Comparison of ENCODE assay signal across 19 cellular contexts in genomic region chrX:123990169-123990568, GRCh38. TPM values are rescaled to one million over a fixed set of nuclear protein-coding genes. Genes with fewer than 3 reads are reported as not detected.
DNase-seq lines count a peak whose midpoint lies in the region; ATAC-seq and TF ChIP-seq lines count a peak whose summit lies in the region.
"Had no signal": no experiment of that assay in that cellular context is flagged by ENCODE, and none has a peak within 500 bp of the region (broad histone marks: within the 10 kb centered on the region; RNA-seq: fewer than 3 reads in every experiment).

No MANE protein-coding gene starts in this region.

- intact Hi-C loops in Right ventricle myocardium inferior (cut with DNase I) = no loop called here

- H3K4me1 Mint-ChIP-seq in IgD-negative memory B cell (peaks cover 17 to 41% (median 35%) of the 10 kb centered on the region in 3 donors), immature natural killer cell (peaks cover 55 to 79% of the 10 kb centered on the region in 2 donors)

- H3K36me3 Mint-ChIP-seq in IgD-negative memory B cell = peaks cover 4% of the 10 kb centered on the region
- no peaks in the 10 kb centered on the region for H3K36me3 Mint-ChIP-seq in immature natural killer cell
- H3K36me3 Mint-ChIP-seq: natural killer cell treated with Interleukin-12 subunit alpha and Interleukin-12 subunit beta and Interleukin-15 and Interleukin-18, amount 100 ng/mL, for 72 hours had no signal

- peak overlapping the region; percentile 14; the same call in 1 of the 2 replicates for H3K4me3 ChIP-seq in GM06990 (replicated peaks; ENCODE audit: low read depth, low read length)
- H3K4me3 ChIP-seq: lower lobe of right lung, spleen, transverse colon had no signal

- H3K36me3 ChIP-seq in GM06990 (ENCODE audit: control insufficient read depth, insufficient read depth, low read length) = no peaks in the 10 kb centered on the region
- H3K36me3 ChIP-seq: lower lobe of right lung, spleen, transverse colon had no signal

- no peaks in the 10 kb centered on the region for H3K27me3 ChIP-seq in GM06990 (replicated peaks; ENCODE audit: control insufficient read depth, insufficient read depth, low read length)
- H3K27me3 ChIP-seq: spleen, transverse colon had no signal

- ATAC-seq in GM19351 (IDR thresholded peaks at IDR 0.05; ENCODE audit: unreplicated experiment) (peak; percentile 48), Right ventricle myocardium inferior (no peak)

- DNase-seq in GM06990 (ENCODE audit: extremely low read depth, insufficient read length) (no peak), immature natural killer cell (no peak), 8988T (no peak), LoVo (ENCODE audit: low spot score) (no peak), Right ventricle myocardium inferior (ENCODE audit: missing footprints) (no peak), germinal center (ENCODE audit: low spot score) (no peak)
- DNase-seq: activated T-cell treated with anti-CD3 and anti-CD28 coated beads, Interleukin-2, amount 50 U/mL, for 4 hours; lower lobe of right lung; NCI-H1105 treated with DMSO at 0.1 percent for 48 hours; NCI-H526; SIG-M5; spleen; stimulated activated naive B cell treated with anti-CD40 and anti-IgM and Interleukin-4, amounts not matched to agents 10 μg/mL and 1 μg/mL and 100 μg/mL, for 72 hours; T-helper 9 cell; transverse colon had no signal

- H3K9me3 Mint-ChIP-seq in IgD-negative memory B cell = peaks cover 0 to 3% (median 0%) of the 10 kb centered on the region in 3 donors
- H3K9me3 Mint-ChIP-seq in immature natural killer cell = no peaks in the 10 kb centered on the region
- H3K9me3 Mint-ChIP-seq: activated T-cell treated with anti-CD3 and anti-CD28 coated beads, Interleukin-2, amount 50 U/mL, for 4 hours; natural killer cell treated with Interleukin-12 subunit alpha and Interleukin-12 subunit beta and Interleukin-15 and Interleukin-18, amount 100 ng/mL, for 72 hours; stimulated activated naive B cell treated with anti-CD40 and anti-IgM and Interleukin-4, amounts not matched to agents 10 μg/mL and 1 μg/mL and 100 μg/mL, for 72 hours had no signal

- H3K4me3 Mint-ChIP-seq in IgD-negative memory B cell (peak overlapping the region in 3 of 4 donors; percentile 30 to 65 (median 48)), immature natural killer cell (no peak overlapping the region)
- H3K4me3 Mint-ChIP-seq: activated T-cell treated with anti-CD3 and anti-CD28 coated beads, Interleukin-2, amount 50 U/mL, for 4 hours; natural killer cell treated with Interleukin-12 subunit alpha and Interleukin-12 subunit beta and Interleukin-15 and Interleukin-18, amount 100 ng/mL, for 72 hours had no signal

- no peak for TF ChIP-seq CTCF in GM06990 (IDR thresholded peaks at IDR 0.05; ENCODE audit: insufficient read depth, low read length, poor library complexity, severe bottlenecking)

- H3K27me3 Mint-ChIP-seq in IgD-negative memory B cell (no peaks in the 10 kb centered on the region), immature natural killer cell (ENCODE audit: low read depth in 3 of 3) (peaks cover 0 to 3% (median 2%) of the 10 kb centered on the region in 3 donors)
- H3K27me3 Mint-ChIP-seq: natural killer cell treated with Interleukin-12 subunit alpha and Interleukin-12 subunit beta and Interleukin-15 and Interleukin-18, amount 100 ng/mL, for 72 hours; progenitor cell of endocrine pancreas; stimulated activated naive B cell treated with anti-CD40 and anti-IgM and Interleukin-4, amounts not matched to agents 10 μg/mL and 1 μg/mL and 100 μg/mL, for 72 hours had no signal

- H3K27ac Mint-ChIP-seq in IgD-negative memory B cell = peak overlapping the region; percentile 9 to 80 (median 40)
- peak overlapping the region in 5 of 6 donors; percentile 28 to 81 (median 41) for H3K27ac Mint-ChIP-seq in immature natural killer cell
- H3K27ac Mint-ChIP-seq: natural killer cell treated with Interleukin-12 subunit alpha and Interleukin-12 subunit beta and Interleukin-15 and Interleukin-18, amount 100 ng/mL, for 72 hours had no signal

RNA-seq across cellular contexts. Expression of gene STAG2, which starts 28.7 kb away (rescaled TPM):
- polyA plus RNA-seq in IgD-negative memory B cell = 49.2 TPM
- polyA plus RNA-seq in immature natural killer cell = 10 to 100 TPM; 40.2 to 62.1 (median 52.5) TPM
- 32.9 TPM for total RNA-seq in Right ventricle myocardium inferior

Comparison
In these comparisons a context has a peak if more than half of its experiments do, and no peak if none do; other contexts are left out.
1. H3K4me3 Mint-ChIP-seq: peak in IgD-negative memory B cell (3 of 4); none in immature natural killer cell (0 of 5).